Comparison of ENCODE assay signal across 1 cellular context in genomic region chr1:62311473-62311943, GRCh38.
TF ChIP-seq lines count a peak whose summit lies in the region.

No MANE protein-coding gene starts in this region.

TF ChIP-seq in HEK293, 187 proteins besides CTCF, POLR2A, EP300 and RAD21 (continued from another document):
- TF ChIP-seq, protein P1, sequence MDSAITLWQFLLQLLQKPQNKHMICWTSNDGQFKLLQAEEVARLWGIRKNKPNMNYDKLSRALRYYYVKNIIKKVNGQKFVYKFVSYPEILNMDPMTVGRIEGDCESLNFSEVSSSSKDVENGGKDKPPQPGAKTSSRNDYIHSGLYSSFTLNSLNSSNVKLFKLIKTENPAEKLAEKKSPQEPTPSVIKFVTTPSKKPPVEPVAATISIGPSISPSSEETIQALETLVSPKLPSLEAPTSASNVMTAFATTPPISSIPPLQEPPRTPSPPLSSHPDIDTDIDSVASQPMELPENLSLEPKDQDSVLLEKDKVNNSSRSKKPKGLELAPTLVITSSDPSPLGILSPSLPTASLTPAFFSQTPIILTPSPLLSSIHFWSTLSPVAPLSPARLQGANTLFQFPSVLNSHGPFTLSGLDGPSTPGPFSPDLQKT (IDR thresholded peaks at IDR 0.05; ENCODE audit: borderline replicate concordance, low read depth, low read length) = no peak
- peak; percentile 81 for TF ChIP-seq KLF10 (tag by site-specific recombination; IDR thresholded peaks at IDR 0.05)
- TF ChIP-seq, protein P2, sequence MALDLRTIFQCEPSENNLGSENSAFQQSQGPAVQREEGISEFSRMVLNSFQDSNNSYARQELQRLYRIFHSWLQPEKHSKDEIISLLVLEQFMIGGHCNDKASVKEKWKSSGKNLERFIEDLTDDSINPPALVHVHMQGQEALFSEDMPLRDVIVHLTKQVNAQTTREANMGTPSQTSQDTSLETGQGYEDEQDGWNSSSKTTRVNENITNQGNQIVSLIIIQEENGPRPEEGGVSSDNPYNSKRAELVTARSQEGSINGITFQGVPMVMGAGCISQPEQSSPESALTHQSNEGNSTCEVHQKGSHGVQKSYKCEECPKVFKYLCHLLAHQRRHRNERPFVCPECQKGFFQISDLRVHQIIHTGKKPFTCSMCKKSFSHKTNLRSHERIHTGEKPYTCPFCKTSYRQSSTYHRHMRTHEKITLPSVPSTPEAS (tag by site-specific recombination; IDR thresholded peaks at IDR 0.05) = peak; percentile 32; the same call in 1 of the 2 replicates
- TF ChIP-seq ZNF645 (tag by site-specific recombination; IDR thresholded peaks at IDR 0.05) = no peak
- TF ChIP-seq ZNF670 (tag by site-specific recombination; IDR thresholded peaks at IDR 0.05; ENCODE audit: low read depth) = no peak
- TF ChIP-seq ZNF555 (tag by site-specific recombination; conservative IDR thresholded peaks at IDR 0.05) = no peak
- TF ChIP-seq TSHZ1 (tag by site-specific recombination; IDR thresholded peaks at IDR 0.05; ENCODE audit: borderline replicate concordance) = peak; percentile 80
- no peak for TF ChIP-seq ZNF175 (tag by site-specific recombination; IDR thresholded peaks at IDR 0.05)
- no peak for TF ChIP-seq GLI4 (tag by site-specific recombination; IDR thresholded peaks at IDR 0.05)
- TF ChIP-seq KLF8 (tag by site-specific recombination; IDR thresholded peaks at IDR 0.05) = peak; percentile 86
- peak; percentile 91 for TF ChIP-seq ZNF24 (tag by site-specific recombination; IDR thresholded peaks at IDR 0.05)
- TF ChIP-seq ZNF510 (tag by site-specific recombination; IDR thresholded peaks at IDR 0.05; ENCODE audit: insufficient replicate concordance) = no peak
- TF ChIP-seq ZNF302 (tag by site-specific recombination; IDR thresholded peaks at IDR 0.05; ENCODE audit: low read depth) = no peak
- TF ChIP-seq ZNF777 (tag by site-specific recombination; IDR thresholded peaks at IDR 0.05; ENCODE audit: borderline replicate concordance) = no peak
- TF ChIP-seq TCF7L2 (IDR thresholded peaks at IDR 0.05; ENCODE audit: borderline replicate concordance, low read depth, low read length) = peak; percentile 96
- TF ChIP-seq, protein P3, sequence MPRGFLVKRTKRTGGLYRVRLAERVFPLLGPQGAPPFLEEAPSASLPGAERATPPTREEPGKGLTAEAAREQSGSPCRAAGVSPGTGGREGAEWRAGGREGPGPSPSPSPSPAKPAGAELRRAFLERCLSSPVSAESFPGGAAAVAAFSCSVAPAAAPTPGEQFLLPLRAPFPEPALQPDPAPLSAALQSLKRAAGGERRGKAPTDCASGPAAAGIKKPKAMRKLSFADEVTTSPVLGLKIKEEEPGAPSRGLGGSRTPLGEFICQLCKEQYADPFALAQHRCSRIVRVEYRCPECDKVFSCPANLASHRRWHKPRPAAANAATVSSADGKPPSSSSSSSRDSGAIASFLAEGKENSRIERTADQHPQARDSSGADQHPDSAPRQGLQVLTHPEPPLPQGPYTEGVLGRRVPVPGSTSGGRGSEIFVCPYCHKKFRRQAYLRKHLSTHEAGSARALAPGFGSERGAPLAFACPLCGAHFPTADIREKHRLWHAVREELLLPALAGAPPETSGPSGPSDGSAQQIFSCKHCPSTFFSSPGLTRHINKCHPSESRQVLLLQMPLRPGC (tag by site-specific recombination; IDR thresholded peaks at IDR 0.05) = peak; percentile 95
- 0 out of 2 replicates have a peak, but pooled peaks have one; percentile 26 for TF ChIP-seq ZIC2 (tag by site-specific recombination; IDR thresholded peaks at IDR 0.05)
- peak; percentile 68; the same call in 1 of the 2 replicates for TF ChIP-seq OVOL3 (tag by site-specific recombination; IDR thresholded peaks at IDR 0.05)
- TF ChIP-seq REPIN1 (tag by site-specific recombination; IDR thresholded peaks at IDR 0.05; ENCODE audit: low read depth) = no peak; the same call in 1 of the 2 replicates
TF ChIP-seq in HEK293: peak in this region for 63.
